8 cellular contexts compared by ENCODE assay signal in genomic region chr6:43355862-43356590, GRCh38. TPM values are rescaled to one million over a fixed set of nuclear protein-coding genes. Genes with fewer than 3 reads are reported as not detected.
DNase-seq lines count a peak whose midpoint lies in the region; ATAC-seq and TF ChIP-seq lines count a peak whose summit lies in the region.

No MANE protein-coding gene starts in this region.

- H3K27me3 Mint-ChIP-seq in progenitor cell of endocrine pancreas, result no peaks in the 10 kb centered on the region

- no peaks in the 10 kb centered on the region for H3K9me3 Mint-ChIP-seq in progenitor cell of endocrine pancreas (ENCODE audit: low read depth)

- DNase-seq in NCI-H2107 treated with DMSO at 0.1 percent for 48 hours (lab: John Stamatoyannopoulos, UW; ENCODE audit: unreplicated experiment) (peak; percentile 1), NCI-H2107 (lab: John Stamatoyannopoulos, UW) (no peak), MV-4-11 (lab: John Stamatoyannopoulos, UW) (peak; percentile 19), epithelial cell of esophagus (ENCODE audit: low read depth) (peak; percentile 25), progenitor cell of endocrine pancreas (ENCODE audit: low spot score, unreplicated experiment) (no peak), SW480 (ENCODE audit: low spot score) (no peak)
- DNase-seq in activated T-cell treated with anti-CD3 and anti-CD28 coated beads, Interleukin-2, amount 50 U/mL, for 1 hour, result no peak

- peaks cover 24% of the 10 kb centered on the region for H3K36me3 Mint-ChIP-seq in progenitor cell of endocrine pancreas (ENCODE audit: insufficient read depth)

- H3K4me1 Mint-ChIP-seq in progenitor cell of endocrine pancreas (ENCODE audit: low read depth), result no peaks in the 10 kb centered on the region

- no peak overlapping the region for H3K4me3 Mint-ChIP-seq in progenitor cell of endocrine pancreas (ENCODE audit: low read depth)

- TF ChIP-seq CTCF in epithelial cell of esophagus (IDR thresholded peaks at IDR 0.05; ENCODE audit: insufficient read depth, low read depth, low read length, missing control alignments) (peak; percentile 46), progenitor cell of endocrine pancreas (IDR thresholded peaks at IDR 0.05; ENCODE audit: unreplicated experiment) (peak; percentile 37)

- H3K4me3 ChIP-seq in epithelial cell of esophagus (ENCODE audit: low read length), result no peak overlapping the region

- H3K27ac Mint-ChIP-seq in progenitor cell of endocrine pancreas, result no peak overlapping the region

- no peak for ATAC-seq in GM21360 (IDR thresholded peaks at IDR 0.05; ENCODE audit: unreplicated experiment)

RNA-seq across cellular contexts. Expression of gene ZNF318, which starts 13.4 kb away (rescaled TPM):
- total RNA-seq in progenitor cell of endocrine pancreas, result 22.0 and 23.2 TPM in 2 replicates

RNA-seq across cellular contexts. Expression of gene CRIP3, which starts 47.4 kb away (rescaled TPM):
- 2.3 and 2.4 TPM in 2 replicates for total RNA-seq in progenitor cell of endocrine pancreas

RNA-seq across cellular contexts. Expression of gene SLC22A7, which starts 58.0 kb away (rescaled TPM):
- not detected in 2 replicates for total RNA-seq in progenitor cell of endocrine pancreas

Comparison
In these comparisons a context has a peak if more than half of its experiments do, and no peak if none do; other contexts are left out.
1. DNase-seq: peak in NCI-H2107 treated with DMSO at 0.1 percent for 48 hours (single experiment), MV-4-11 (single experiment) and epithelial cell of esophagus (single experiment); none in NCI-H2107 (single experiment), progenitor cell of endocrine pancreas (single experiment), activated T-cell treated with anti-CD3 and anti-CD28 coated beads, Interleukin-2, amount 50 U/mL, for 1 hour (single experiment) and SW480 (single experiment).